In the genomic region with DNA sequence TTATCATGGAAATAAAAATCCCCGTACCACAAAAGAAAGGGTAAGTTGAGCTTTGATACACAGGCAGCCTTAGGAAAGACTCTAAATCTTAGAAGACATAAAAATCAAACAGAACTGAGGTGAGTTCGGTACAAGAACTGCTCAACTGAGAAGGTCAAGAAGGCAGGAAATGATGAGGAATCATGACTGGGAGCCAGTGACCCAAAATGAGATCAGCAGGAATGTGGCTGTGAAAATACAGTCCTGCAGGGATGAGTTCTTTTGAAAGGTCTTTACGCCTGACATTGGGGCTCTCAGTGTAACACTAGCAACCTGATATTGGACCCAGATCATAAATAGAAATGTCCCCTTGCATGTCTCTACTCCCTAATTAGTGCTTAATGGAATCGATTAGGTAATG, we compare ENCODE assay signal across 28 cellular contexts. TPM values are rescaled to one million over a fixed set of nuclear protein-coding genes. Genes with fewer than 3 reads are reported as not detected.
DNase-seq lines count a peak whose midpoint lies in the region; ATAC-seq, FAIRE-seq and TF ChIP-seq lines count a peak whose summit lies in the region.
"Had no signal": no experiment of that assay in that cellular context is flagged by ENCODE, and none has a peak within 500 bp of the region (broad histone marks: within the 10 kb centered on the region; RNA-seq: fewer than 3 reads in every experiment).

No MANE protein-coding gene starts in this region.

- H3K27ac ChIP-seq in endothelial cell of umbilical vein (ENCODE audit: insufficient read depth, low read depth, low read length): no peak overlapping the region
- no peak overlapping the region for H3K27ac ChIP-seq in SJCRH30
- H3K27ac ChIP-seq: left ventricle myocardium inferior, thoracic aorta had no signal

- H3K27me3 Mint-ChIP-seq in MCF 10A (ENCODE audit: insufficient read depth, unreplicated experiment): no peaks in the 10 kb centered on the region
- H3K27me3 Mint-ChIP-seq: activated naive CD8-positive, alpha-beta T cell treated with anti-CD3 and anti-CD28 coated beads, Interleukin-2, amount 50 U/mL, for 24 hours; CD4-positive, alpha-beta T cell; central memory CD8-positive, alpha-beta T cell had no signal

- peak; percentile 8 for DNase-seq in Daoy (ENCODE audit: low read depth)
- peak; percentile 30 for DNase-seq in MG63
- DNase-seq in endothelial cell of umbilical vein (ENCODE audit: low read depth, low spot score): no peak
- peak; percentile 74 for DNase-seq in left kidney (ENCODE audit: low read depth, low spot score)
- no peak for DNase-seq in SJCRH30
- DNase-seq in activated CD4-positive, alpha-beta T cell treated with anti-CD3 and anti-CD28 coated beads, Interleukin-2, amount 50 U/mL, for 4 hours: no peak
- no peak for DNase-seq in MCF 10A (ENCODE audit: unreplicated experiment)
- DNase-seq: ACHN; activated CD4-positive, alpha-beta T cell treated with anti-CD3 and anti-CD28 coated beads for 48 hours; activated effector memory CD4-positive, alpha-beta T cell treated with Interleukin-2 at 50 U/mL for 16 hours; activated naive CD8-positive, alpha-beta T cell treated with anti-CD3 and anti-CD28 coated beads, Interleukin-2, amount 50 U/mL, for 24 hours; CD4-positive, alpha-beta T cell; DMS53; erythroblast; glutamatergic neuron; left ventricle myocardium inferior; NCI-H1436; NCI-H524; stimulated activated CD4-positive, alpha-beta T cell treated with anti-CD3 and anti-CD28 coated beads, Interleukin-2, amount 100 ng/mL, for 24 hours; stimulated activated naive CD4-positive, alpha-beta T cell; SW 1271 had no signal

- no peak overlapping the region for H3K4me3 Mint-ChIP-seq in MCF 10A (ENCODE audit: unreplicated experiment)
- H3K4me3 Mint-ChIP-seq: activated naive CD8-positive, alpha-beta T cell treated with anti-CD3 and anti-CD28 coated beads, Interleukin-2, amount 50 U/mL, for 24 hours; CD4-positive, alpha-beta T cell; central memory CD8-positive, alpha-beta T cell; neural crest cell had no signal

- H3K27ac Mint-ChIP-seq in MCF 10A (ENCODE audit: low read depth, unreplicated experiment): no peak overlapping the region
- H3K27ac Mint-ChIP-seq: activated naive CD8-positive, alpha-beta T cell treated with anti-CD3 and anti-CD28 coated beads, Interleukin-2, amount 50 U/mL, for 24 hours; CD4-positive, alpha-beta T cell; progenitor cell of endocrine pancreas had no signal

- dilution Hi-C loops in endothelial cell of umbilical vein (cut with MboI; ENCODE audit: extremely low pct_ligation_motif_present, low sequenced_read_pairs): no loop called here

- H3K79me2 ChIP-seq in endothelial cell of umbilical vein (ENCODE audit: control insufficient read depth, insufficient read depth, low read length): no peaks in the 10 kb centered on the region

- no peaks in the 10 kb centered on the region for H3K9me1 ChIP-seq in endothelial cell of umbilical vein (replicated peaks; ENCODE audit: control insufficient read depth, extremely low read depth, insufficient read depth, low read length)

- no peak for FAIRE-seq in endothelial cell of umbilical vein (lab: Jason Lieb, UNC)
- FAIRE-seq: TTC549 had no signal

- peaks cover 30% of the 10 kb centered on the region for H3K9me3 Mint-ChIP-seq in MCF 10A (ENCODE audit: unreplicated experiment)
- H3K9me3 Mint-ChIP-seq: neural crest cell had no signal

- POLR2A ChIA-PET in endothelial cell of umbilical vein (lab: Charles Lee): no interaction called here
- POLR2A ChIA-PET in MCF 10A (lab: Yijun Ruan, JAX): no interaction called here

- BruUV-seq in endothelial cell of umbilical vein (replicated peaks; lab: Mats Ljungman, UMichigan): no TSS peak
- BruUV-seq in MCF 10A (replicated peaks; lab: Mats Ljungman, UMichigan): no TSS peak

- H2AFZ ChIP-seq in endothelial cell of umbilical vein (ENCODE audit: low read depth, low read length): no peak overlapping the region

- H3K4me1 Mint-ChIP-seq in MCF 10A (ENCODE audit: insufficient read depth, unreplicated experiment): no peaks in the 10 kb centered on the region
- H3K4me1 Mint-ChIP-seq: activated naive CD8-positive, alpha-beta T cell treated with anti-CD3 and anti-CD28 coated beads, Interleukin-2, amount 50 U/mL, for 24 hours; central memory CD8-positive, alpha-beta T cell; neural crest cell had no signal

- intact Hi-C loops in endothelial cell of umbilical vein (cut with micrococcal nuclease): no loop called here
- intact Hi-C loops in MCF 10A (cut with micrococcal nuclease): no loop called here

- H3K27me3 ChIP-seq in MG63 (no peaks in the 10 kb centered on the region), endothelial cell of umbilical vein (ENCODE audit: control insufficient read depth in 2 of 2, insufficient read depth in 2 of 2, low read length in 2 of 2) (no peaks in the 10 kb centered on the region), SJCRH30 (no peaks in the 10 kb centered on the region)

- H3K4me2 ChIP-seq in endothelial cell of umbilical vein (ENCODE audit: insufficient read depth, low read length): no peak overlapping the region

- no peak for ATAC-seq in GM18868 (IDR thresholded peaks at IDR 0.05; ENCODE audit: unreplicated experiment)
- ATAC-seq: activated naive CD8-positive, alpha-beta T cell treated with anti-CD3 and anti-CD28 coated beads, Interleukin-2, amount 50 U/mL, for 24 hours; HCT116 had no signal

- H3K4me1 ChIP-seq in endothelial cell of umbilical vein (ENCODE audit: control insufficient read depth, extremely low read depth, insufficient read depth, low read length): no peaks in the 10 kb centered on the region
- peaks cover 10% of the 10 kb centered on the region for H3K4me1 ChIP-seq in SJCRH30

- H3K9me3 ChIP-seq in MG63 (no peaks in the 10 kb centered on the region), endothelial cell of umbilical vein (replicated peaks; ENCODE audit: control insufficient read depth, insufficient read depth, low read length) (no peaks in the 10 kb centered on the region), SJCRH30 (replicated peaks) (no peaks in the 10 kb centered on the region)
- H3K9me3 ChIP-seq: left ventricle myocardium inferior, thoracic aorta had no signal

- peaks cover 4% of the 10 kb centered on the region for H3K36me3 Mint-ChIP-seq in MCF 10A (ENCODE audit: insufficient read depth, unreplicated experiment)

- no peaks in the 10 kb centered on the region for H4K20me1 ChIP-seq in endothelial cell of umbilical vein (replicated peaks; ENCODE audit: control insufficient read depth, extremely low read depth, insufficient read depth, low read length)

- CTCF ChIA-PET in endothelial cell of umbilical vein (lab: Charles Lee): no interaction called here
- CTCF ChIA-PET in MCF 10A (lab: Yijun Ruan, JAX): no interaction called here

- H3K4me3 ChIP-seq in MG63: no peak overlapping the region
- no peak overlapping the region for H3K4me3 ChIP-seq in endothelial cell of umbilical vein (replicated peaks in 1 of 3; ENCODE audit: insufficient read depth in 1 of 3, low read depth in 1 of 3, low read length in 3 of 3)
- no peak overlapping the region for H3K4me3 ChIP-seq in SJCRH30
- H3K4me3 ChIP-seq: left ventricle myocardium inferior, thoracic aorta had no signal

- TF ChIP-seq CTCF in endothelial cell of umbilical vein (IDR thresholded peaks at IDR 0.05; ENCODE audit: extremely low read depth in 1 of 2, insufficient read depth in 1 of 2, low read depth in 1 of 2, low read length in 2 of 2) (no peak), MCF 10A (IDR thresholded peaks at IDR 0.05; ENCODE audit: unreplicated experiment) (no peak)

- H3K9ac ChIP-seq in endothelial cell of umbilical vein (replicated peaks; ENCODE audit: extremely low read depth, insufficient read depth, low read length): no peak overlapping the region

- TF ChIP-seq POLR2A in endothelial cell of umbilical vein (IDR thresholded peaks at IDR 0.05; ENCODE audit: low read depth, low read length): no peak

- H3K36me3 ChIP-seq in MG63: no peaks in the 10 kb centered on the region
- H3K36me3 ChIP-seq in endothelial cell of umbilical vein (ENCODE audit: control insufficient read depth in 2 of 2, extremely low read depth in 1 of 2, insufficient read depth in 2 of 2, low read length in 2 of 2): no peaks in the 10 kb centered on the region
- H3K36me3 ChIP-seq in SJCRH30: no peaks in the 10 kb centered on the region
- H3K36me3 ChIP-seq: left ventricle myocardium inferior, thoracic aorta had no signal

TF ChIP-seq in endothelial cell of umbilical vein, 7 proteins besides CTCF, POLR2A, EP300 and RAD21:
- no peak for TF ChIP-seq JUN (IDR thresholded peaks at IDR 0.05; ENCODE audit: borderline replicate concordance, insufficient read depth, insufficient read length, low read depth)
- TF ChIP-seq, protein P1, sequence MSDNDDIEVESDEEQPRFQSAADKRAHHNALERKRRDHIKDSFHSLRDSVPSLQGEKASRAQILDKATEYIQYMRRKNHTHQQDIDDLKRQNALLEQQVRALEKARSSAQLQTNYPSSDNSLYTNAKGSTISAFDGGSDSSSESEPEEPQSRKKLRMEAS (IDR thresholded peaks at IDR 0.05; ENCODE audit: insufficient read depth, insufficient read length): no peak
- no peak for TF ChIP-seq GATA2 (IDR thresholded peaks at IDR 0.05; ENCODE audit: insufficient read depth, insufficient read length, low read depth, low read length)
- TF ChIP-seq MYC (IDR thresholded peaks at IDR 0.05; ENCODE audit: low read depth, low read length): no peak
- peak; percentile 27 for TF ChIP-seq FOS (IDR thresholded peaks at IDR 0.05; ENCODE audit: borderline replicate concordance, insufficient read depth, low read length)
- TF ChIP-seq EZH2 (IDR thresholded peaks at IDR 0.05; ENCODE audit: borderline replicate concordance, low read depth, low read length, severe bottlenecking): no peak

RNA-seq across cellular contexts. Expression of gene CDH11, which starts 56.3 kb away (rescaled TPM):
- total RNA-seq in Daoy (2014; rRNA removed; shearing (Covaris generic)): 46.9 and 74.5 TPM in 2 replicates
- total RNA-seq in MG63 (2014; rRNA removed; shearing (Covaris generic); ENCODE audit: low replicate concordance): 22.1 and 33.2 TPM in 2 replicates
- total RNA-seq in endothelial cell of umbilical vein (14.9 and 30.4 TPM in 2 replicates), MCF 10A (2022) (0.33 and 0.83 TPM in 2 replicates)
- 24.8 and 32.7 TPM in 2 replicates for polyA plus RNA-seq in endothelial cell of umbilical vein
- 22.9 and 27.2 TPM in 2 replicates for polyA plus RNA-seq in endothelial cell of umbilical vein (2011; cell fraction: cytosol; rRNA removed)
- 27.4 and 40.1 TPM in 2 replicates for polyA plus RNA-seq in endothelial cell of umbilical vein (2011; cell fraction: nucleus; rRNA removed)
- 10.1 and 32.4 TPM in 2 replicates for polyA plus RNA-seq in endothelial cell of umbilical vein (2012)
- polyA minus RNA-seq in endothelial cell of umbilical vein: 81.2 and 98.8 TPM in 2 replicates
- polyA minus RNA-seq in endothelial cell of umbilical vein (2011; cell fraction: cytosol; rRNA and poly(A)+ RNA removed): not detected
- polyA minus RNA-seq in endothelial cell of umbilical vein (2011; cell fraction: nucleus; rRNA and poly(A)+ RNA removed): 73.7 and 77.8 TPM in 2 replicates
- total RNA-seq in SJCRH30 (2014; rRNA removed; shearing (Covaris generic)): 65.1 and 73.1 TPM in 2 replicates
- total RNA-seq: CD4-positive, alpha-beta T cell had no signal

Comparison
In these comparisons a context has a peak if more than half of its experiments do, and no peak if none do; other contexts are left out.
1. DNase-seq: peak in Daoy (single experiment), MG63 (single experiment) and left kidney (single experiment); none in endothelial cell of umbilical vein (single experiment), SJCRH30 (0 of 2), activated CD4-positive, alpha-beta T cell treated with anti-CD3 and anti-CD28 coated beads, Interleukin-2, amount 50 U/mL, for 4 hours (0 of 2) and MCF 10A (single experiment).